Comparison of ENCODE assay signal across 9 cellular contexts in the genomic region with DNA sequence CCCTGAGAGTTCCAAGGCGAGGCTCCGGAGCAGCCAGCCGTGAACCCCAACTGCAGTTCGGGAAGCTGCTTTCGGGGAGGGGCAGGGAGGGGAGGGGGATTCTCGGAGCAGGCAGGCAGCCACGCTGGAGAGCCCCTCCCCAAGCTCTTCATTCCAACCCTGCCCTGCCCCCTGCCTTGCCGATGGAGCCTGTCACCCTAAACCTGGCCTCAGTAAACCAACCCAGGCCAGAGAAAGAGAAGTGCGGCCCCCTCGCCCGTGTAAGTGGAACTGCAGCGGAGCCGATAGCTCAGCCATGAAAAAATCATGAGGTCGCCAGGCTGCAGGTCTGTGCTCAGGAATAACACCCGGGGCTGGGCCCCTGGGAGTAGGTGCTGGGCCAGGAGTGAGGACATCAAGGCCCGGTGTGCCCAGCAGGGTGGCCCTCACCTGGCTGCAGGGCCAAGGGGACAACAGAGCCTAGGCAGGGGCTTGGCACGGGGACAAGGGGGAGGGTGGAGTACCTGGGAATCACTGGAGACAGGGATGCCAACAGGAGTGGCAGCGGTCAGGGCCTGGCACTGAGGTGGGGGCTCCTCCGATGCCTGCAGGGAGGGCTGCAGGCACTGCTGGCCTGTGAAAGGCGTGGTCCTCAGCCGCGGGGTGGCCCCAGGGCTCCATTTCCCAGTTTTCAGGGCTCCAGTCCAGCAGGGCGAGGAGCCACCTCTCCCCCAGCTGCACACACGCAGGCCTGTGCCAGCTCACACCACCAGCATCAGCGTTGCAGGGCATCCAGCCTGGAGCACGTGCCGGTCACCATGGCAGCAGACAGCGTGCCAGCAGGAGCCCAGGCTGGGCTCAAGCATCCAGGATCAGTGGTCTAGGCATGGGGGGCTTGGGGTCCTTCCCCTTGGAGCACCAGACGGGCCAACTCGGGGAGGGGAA. TPM values are rescaled to one million over a fixed set of nuclear protein-coding genes. Genes with fewer than 3 reads are reported as not detected.
DNase-seq lines count a peak whose midpoint lies in the region; ATAC-seq and TF ChIP-seq lines count a peak whose summit lies in the region.
"Had no signal": no experiment of that assay in that cellular context is flagged by ENCODE, and none has a peak within 500 bp of the region (broad histone marks: within the 10 kb centered on the region; RNA-seq: fewer than 3 reads in every experiment).

No MANE protein-coding gene starts in this region.

- no peak overlapping the region for H3K27ac Mint-ChIP-seq in chondrocyte (ENCODE audit: unreplicated experiment)
- peak overlapping the region; percentile 54 to 83 (median 80) for H3K27ac Mint-ChIP-seq in nephron
- no peak overlapping the region for H3K27ac Mint-ChIP-seq in stimulated activated naive CD8-positive, alpha-beta T cell treated with anti-CD3 and anti-CD28 coated beads, Interleukin-15, amount 100 ng/mL, for 72 hours
- H3K27ac Mint-ChIP-seq: dendritic cell treated with granulocyte-macrophage colony-stimulating factor and Interleukin-4, amounts not matched to agents 40 ng/mL and 50 ng/mL, for 4 days had no signal

- peak; percentile 56 for TF ChIP-seq CTCF in chondrocyte (IDR thresholded peaks at IDR 0.05)
- peak; percentile 53 to 66 (median 62) for TF ChIP-seq CTCF in nephron (IDR thresholded peaks at IDR 0.05; ENCODE audit: unreplicated experiment in 3 of 3)

- no peak for ATAC-seq in HG03196 (IDR thresholded peaks at IDR 0.05; ENCODE audit: unreplicated experiment)
- ATAC-seq in stimulated activated naive CD8-positive, alpha-beta T cell treated with anti-CD3 and anti-CD28 coated beads, Interleukin-15, amount 100 ng/mL, for 72 hours, result no peak
- ATAC-seq in GM21723 (IDR thresholded peaks at IDR 0.05; ENCODE audit: unreplicated experiment), result no peak
- no peak for ATAC-seq in GM21619 (IDR thresholded peaks at IDR 0.05; ENCODE audit: unreplicated experiment)

- DNase-seq in Daoy (ENCODE audit: low read depth) (peak; percentile 54), NCI-H2081 (lab: John Stamatoyannopoulos, UW) (peak; percentile 66 to 88), chondrocyte (ENCODE audit: low spot score) (no peak)
- no peak for DNase-seq in stimulated activated naive CD8-positive, alpha-beta T cell treated with anti-CD3 and anti-CD28 coated beads, Interleukin-15, amount 100 ng/mL, for 72 hours

- H3K36me3 Mint-ChIP-seq in chondrocyte (ENCODE audit: low read depth), result no peaks in the 10 kb centered on the region
- H3K36me3 Mint-ChIP-seq in nephron (ENCODE audit: low read depth), result no peaks in the 10 kb centered on the region

- H3K4me3 Mint-ChIP-seq in chondrocyte (ENCODE audit: unreplicated experiment) (no peak overlapping the region), nephron (peak overlapping the region in 1 of 3 experiments; percentile 12)
- no peak overlapping the region for H3K4me3 Mint-ChIP-seq in stimulated activated naive CD8-positive, alpha-beta T cell treated with anti-CD3 and anti-CD28 coated beads, Interleukin-15, amount 100 ng/mL, for 72 hours
- H3K4me3 Mint-ChIP-seq: dendritic cell treated with granulocyte-macrophage colony-stimulating factor and Interleukin-4, amounts not matched to agents 40 ng/mL and 50 ng/mL, for 4 days had no signal

- H3K4me1 Mint-ChIP-seq in chondrocyte (ENCODE audit: low read depth) (peaks cover 19% of the 10 kb centered on the region), nephron (peaks cover 25% of the 10 kb centered on the region)
- peaks cover 8% of the 10 kb centered on the region for H3K4me1 Mint-ChIP-seq in stimulated activated naive CD8-positive, alpha-beta T cell treated with anti-CD3 and anti-CD28 coated beads, Interleukin-15, amount 100 ng/mL, for 72 hours

- H3K9me3 Mint-ChIP-seq in chondrocyte (ENCODE audit: low read depth) (no peaks in the 10 kb centered on the region), nephron (no peaks in the 10 kb centered on the region)
- no peaks in the 10 kb centered on the region for H3K9me3 Mint-ChIP-seq in stimulated activated naive CD8-positive, alpha-beta T cell treated with anti-CD3 and anti-CD28 coated beads, Interleukin-15, amount 100 ng/mL, for 72 hours
- H3K9me3 Mint-ChIP-seq: dendritic cell treated with granulocyte-macrophage colony-stimulating factor and Interleukin-4, amounts not matched to agents 40 ng/mL and 50 ng/mL, for 4 days had no signal

- H3K27me3 Mint-ChIP-seq in chondrocyte (ENCODE audit: low read depth) (no peaks in the 10 kb centered on the region), nephron (ENCODE audit: low read depth) (peaks cover 21% of the 10 kb centered on the region)
- peaks cover 47% of the 10 kb centered on the region for H3K27me3 Mint-ChIP-seq in stimulated activated naive CD8-positive, alpha-beta T cell treated with anti-CD3 and anti-CD28 coated beads, Interleukin-15, amount 100 ng/mL, for 72 hours

RNA-seq across cellular contexts. Expression of a gene that starts 4.8 kb away (rescaled TPM):
- 0.17 TPM in 1 of 2 replicates, not detected in the other for total RNA-seq in Daoy (2014; rRNA removed; shearing (Covaris generic))
- total RNA-seq in chondrocyte, result 4.1 to 6.1 TPM (median 5.3 TPM) in 3 replicates

RNA-seq across cellular contexts. Expression of a gene that starts 10.8 kb away (rescaled TPM):
- 5,410 and 5,454 TPM in 2 replicates for total RNA-seq in Daoy (2014; rRNA removed; shearing (Covaris generic))
- 3,639 to 4,575 TPM (median 4,567 TPM) in 3 replicates for total RNA-seq in chondrocyte

RNA-seq across cellular contexts. Expression of a gene that starts 28.8 kb away (rescaled TPM):
- total RNA-seq in Daoy (2014; rRNA removed; shearing (Covaris generic)), result 11.7 TPM in 2 replicates
- 39.8 to 62.7 TPM (median 43.1 TPM) in 3 replicates for total RNA-seq in chondrocyte

Comparison
In these comparisons a context has a peak if more than half of its experiments do, and no peak if none do; other contexts are left out.
1. DNase-seq: peak in Daoy (single experiment) and NCI-H2081 (2 of 2); none in chondrocyte (single experiment) and stimulated activated naive CD8-positive, alpha-beta T cell treated with anti-CD3 and anti-CD28 coated beads, Interleukin-15, amount 100 ng/mL, for 72 hours (0 of 2).
2. H3K27ac Mint-ChIP-seq: peak in nephron (3 of 3); none in chondrocyte (single experiment) and stimulated activated naive CD8-positive, alpha-beta T cell treated with anti-CD3 and anti-CD28 coated beads, Interleukin-15, amount 100 ng/mL, for 72 hours (0 of 2).